ENCODE assay signal across 1 cellular context in genomic region chr1:241551759-241552638, GRCh38.
TF ChIP-seq lines count a peak whose summit lies in the region.

No MANE protein-coding gene starts in this region.

TF ChIP-seq in K562, 482 proteins besides CTCF, POLR2A, EP300 and RAD21 (continued from another document and continues in another):
- TF ChIP-seq RERE (CRISPR knock-in tag; IDR thresholded peaks at IDR 0.05; ENCODE audit: borderline replicate concordance) (no peak), RHOXF2B (CRISPR knock-in tag; conservative IDR thresholded peaks at IDR 0.05) (no peak), ZNF140 (CRISPR knock-in tag; IDR thresholded peaks at IDR 0.05) (no peak), CTCFL (IDR thresholded peaks at IDR 0.05; ENCODE audit: borderline replicate concordance, insufficient read depth, low read depth, low read length, poor library complexity, severe bottlenecking) (no peak), NR1H2 (CRISPR knock-in tag; IDR thresholded peaks at IDR 0.05) (no peak), FOXJ3 (CRISPR knock-in tag; IDR thresholded peaks at IDR 0.05) (no peak), NFXL1 (CRISPR knock-in tag; IDR thresholded peaks at IDR 0.05) (no peak), RBBP5 (IDR thresholded peaks at IDR 0.05; ENCODE audit: borderline replicate concordance, insufficient read depth, low read length, poor library complexity, severe bottlenecking) (no peak), MITF (IDR thresholded peaks at IDR 0.05) (no peak), DLX4 (CRISPR knock-in tag; IDR thresholded peaks at IDR 0.05) (no peak), ZBTB1 (CRISPR knock-in tag; IDR thresholded peaks at IDR 0.05; ENCODE audit: borderline replicate concordance, low read depth) (no peak), HMGN3 (IDR thresholded peaks at IDR 0.05; ENCODE audit: borderline replicate concordance, extremely low read depth, insufficient read length, low read depth, low read length) (no peak), ZSCAN32 (CRISPR knock-in tag; IDR thresholded peaks at IDR 0.05) (no peak), KAT8 (IDR thresholded peaks at IDR 0.05; ENCODE audit: low read depth) (no peak), POLR2B (IDR thresholded peaks at IDR 0.05; ENCODE audit: low read depth, partially characterized antibody) (peak; percentile 55), PREB (CRISPR knock-in tag; IDR thresholded peaks at IDR 0.05) (no peak), E2F6 (IDR thresholded peaks at IDR 0.05; ENCODE audit: borderline replicate concordance in 1 of 2, extremely low read depth in 1 of 2, insufficient read depth in 1 of 2, insufficient read length in 1 of 2, low read depth in 1 of 2, low read length in 1 of 2, poor library complexity in 1 of 2, severe bottlenecking in 1 of 2) (no peak), BACH1 (tag; IDR thresholded peaks at IDR 0.05) (peak; percentile 63; the same call in 1 of the 2 replicates), RBM34 (IDR thresholded peaks at IDR 0.05; ENCODE audit: borderline replicate concordance, insufficient read depth, low read length) (no peak), BHLHE40 (IDR thresholded peaks at IDR 0.05; ENCODE audit: low read length) (peak; percentile 12; the same call in 1 of the 2 replicates), SIRT6 (IDR thresholded peaks at IDR 0.05; ENCODE audit: low read depth, low read length) (no peak), E2F3 (CRISPR knock-in tag; IDR thresholded peaks at IDR 0.05) (no peak), LEF1 (IDR thresholded peaks at IDR 0.05) (peak; percentile 81; the same call in 1 of the 2 replicates), HBP1 (CRISPR knock-in tag; IDR thresholded peaks at IDR 0.05) (no peak), AFF1 (IDR thresholded peaks at IDR 0.05; ENCODE audit: low read depth in 1 of 2, partially characterized antibody in 2 of 2) (peak in 1 of 2 experiments; percentile 83), BRF1 (IDR thresholded peaks at IDR 0.05; ENCODE audit: borderline replicate concordance, extremely low read depth, insufficient read length) (no peak), LARP7 (IDR thresholded peaks at IDR 0.05) (no peak), ZZZ3 (IDR thresholded peaks at IDR 0.05) (0 out of 2 replicates have a peak, but pooled peaks have one; percentile 32), ARID1B (IDR thresholded peaks at IDR 0.05) (peak; percentile 85), NR2C1 (IDR thresholded peaks at IDR 0.05) (no peak), NR2C1 (tag; IDR thresholded peaks at IDR 0.05) (0 out of 2 replicates have a peak, but pooled peaks have one; percentile 18), FOXA3 (CRISPR knock-in tag; conservative IDR thresholded peaks at IDR 0.05 in 1 of 2, IDR thresholded peaks at IDR 0.05 in 1 of 2) (0 out of 4 replicates have a peak, but pooled peaks of 1 of the 2 experiments have one; percentile 24), RFX5 (IDR thresholded peaks at IDR 0.05; ENCODE audit: low read depth, low read length) (no peak), POLR3A (IDR thresholded peaks at IDR 0.05; ENCODE audit: borderline replicate concordance, extremely low read depth, insufficient read depth, insufficient read length) (no peak), STAT5B (CRISPR knock-in tag; IDR thresholded peaks at IDR 0.05) (no peak), MIER1 (IDR thresholded peaks at IDR 0.05; ENCODE audit: low read depth) (no peak), CREB5 (CRISPR knock-in tag; IDR thresholded peaks at IDR 0.05) (no peak), ELF2 (CRISPR knock-in tag; IDR thresholded peaks at IDR 0.05) (no peak), TAF15 (IDR thresholded peaks at IDR 0.05; ENCODE audit: low read depth, low read length) (no peak), SIN3A (IDR thresholded peaks at IDR 0.05; ENCODE audit: borderline replicate concordance in 2 of 2, control insufficient read depth in 1 of 2, low read depth in 2 of 2, low read length in 2 of 2) (no peak), KHSRP (IDR thresholded peaks at IDR 0.05) (no peak), SIN3B (IDR thresholded peaks at IDR 0.05; ENCODE audit: low read depth) (no peak), ZNF23 (CRISPR knock-in tag; IDR thresholded peaks at IDR 0.05) (no peak), ZFX (CRISPR knock-in tag; IDR thresholded peaks at IDR 0.05) (peak; percentile 75; the same call in 1 of the 2 replicates), ZNF41 (CRISPR knock-in tag; conservative IDR thresholded peaks at IDR 0.05) (no peak), ZNF143 (CRISPR knock-in tag; IDR thresholded peaks at IDR 0.05) (no peak), HNRNPL (IDR thresholded peaks at IDR 0.05; ENCODE audit: low read depth, low read length) (no peak), HOXB6 (CRISPR knock-in tag; IDR thresholded peaks at IDR 0.05; ENCODE audit: borderline replicate concordance) (no peak), HMG20B (CRISPR knock-in tag; IDR thresholded peaks at IDR 0.05) (no peak), ZNF3 (CRISPR knock-in tag; IDR thresholded peaks at IDR 0.05) (no peak), ILK (tag; IDR thresholded peaks at IDR 0.05; ENCODE audit: borderline replicate concordance, low read depth) (no peak)
